In genomic region chr7:128005117-128005516, GRCh38 we compare ENCODE assay signal across 21 cellular contexts. TPM values are rescaled to one million over a fixed set of nuclear protein-coding genes. Genes with fewer than 3 reads are reported as not detected.
A peak's percentile ranks its signal among the peaks of the same experiment; 100 is the strongest.
DNase-seq lines count a peak whose midpoint lies in the region; ATAC-seq and TF ChIP-seq lines count a peak whose summit lies in the region.
"Had no signal": no experiment of that assay in that cellular context is flagged by ENCODE, and none has a peak within 500 bp of the region (broad histone marks: within the 10 kb centered on the region; RNA-seq: fewer than 3 reads in every experiment).

No MANE protein-coding gene starts in this region.

- peaks cover 48% of the 10 kb centered on the region for H3K4me1 ChIP-seq in OCI-LY3 (ENCODE audit: low read length)
- H3K4me1 ChIP-seq in CD8-positive, alpha-beta T cell (ENCODE audit: insufficient read depth, low read length): peaks cover 10% of the 10 kb centered on the region

- H3K4me2 ChIP-seq in OCI-LY3 (ENCODE audit: low read length): peak overlapping the region; percentile 65

- TF ChIP-seq CTCF in OCI-LY3 (IDR thresholded peaks at IDR 0.05; ENCODE audit: low read depth, low read length): no peak
- TF ChIP-seq CTCF in CD8-positive, alpha-beta T cell (IDR thresholded peaks at IDR 0.05): no peak

- H3K4me1 Mint-ChIP-seq in naive B cell: peaks cover 44 to 62% (median 48%) of the 10 kb centered on the region in 3 donors
- H3K4me1 Mint-ChIP-seq in CD8-positive, alpha-beta T cell (ENCODE audit: low read depth): peaks cover 23% of the 10 kb centered on the region
- peaks cover 25% of the 10 kb centered on the region for H3K4me1 Mint-ChIP-seq in activated T-cell treated with anti-CD3 and anti-CD28 coated beads, Interleukin-2, amount 50 U/mL, for 24 hours (ENCODE audit: low read depth)

- peaks cover 50% of the 10 kb centered on the region for H4K20me1 ChIP-seq in OCI-LY3 (ENCODE audit: insufficient read depth, low read length)

- H3K9me3 ChIP-seq in OCI-LY3 (ENCODE audit: insufficient read depth, low read length): no peaks in the 10 kb centered on the region
- no peaks in the 10 kb centered on the region for H3K9me3 ChIP-seq in CD8-positive, alpha-beta T cell (ENCODE audit: low read length)
- H3K9me3 ChIP-seq: esophagus squamous epithelium had no signal

- H3K9me3 Mint-ChIP-seq in naive B cell: peaks cover 0 to 1% (median 0%) of the 10 kb centered on the region in 7 donors
- no peaks in the 10 kb centered on the region for H3K9me3 Mint-ChIP-seq in CD8-positive, alpha-beta T cell
- H3K9me3 Mint-ChIP-seq in activated T-cell treated with anti-CD3 and anti-CD28 coated beads, Interleukin-2, amount 50 U/mL, for 24 hours: no peaks in the 10 kb centered on the region
- H3K9me3 Mint-ChIP-seq: H9, immature natural killer cell had no signal

- intact Hi-C loops in CD8-positive, alpha-beta T cell (cut with DNase I, micrococcal nuclease): no loop called here

- POLR2A ChIA-PET in CD8-positive, alpha-beta T cell (lab: Charles Lee): no interaction called here

- H3K36me3 Mint-ChIP-seq in naive B cell: peaks cover 0 to 5% of the 10 kb centered on the region in 2 donors
- peaks cover 22% of the 10 kb centered on the region for H3K36me3 Mint-ChIP-seq in CD8-positive, alpha-beta T cell
- H3K36me3 Mint-ChIP-seq in activated T-cell treated with anti-CD3 and anti-CD28 coated beads, Interleukin-2, amount 50 U/mL, for 24 hours (ENCODE audit: low read depth): peaks cover 77% of the 10 kb centered on the region

- ATAC-seq in naive B cell (ENCODE audit: low read depth in 2 of 2): peak; percentile 76 to 86
- ATAC-seq in CD8-positive, alpha-beta T cell: no peak
- ATAC-seq: activated CD4-positive, alpha-beta T cell treated with anti-CD3 and anti-CD28 coated beads for 36 hours had no signal

- peak overlapping the region in 7 of 8 donors; percentile 1 to 80 (median 50) for H3K4me3 Mint-ChIP-seq in naive B cell
- no peak overlapping the region for H3K4me3 Mint-ChIP-seq in CD8-positive, alpha-beta T cell
- H3K4me3 Mint-ChIP-seq in activated T-cell treated with anti-CD3 and anti-CD28 coated beads, Interleukin-2, amount 50 U/mL, for 24 hours: no peak overlapping the region
- H3K4me3 Mint-ChIP-seq: activated CD4-positive, alpha-beta T cell treated with anti-CD3 and anti-CD28 coated beads for 36 hours; H9; immature natural killer cell had no signal

- peaks cover 35% of the 10 kb centered on the region for H3K79me2 ChIP-seq in OCI-LY3 (ENCODE audit: low read length)

- H3K27me3 Mint-ChIP-seq in naive B cell: no peaks in the 10 kb centered on the region
- H3K27me3 Mint-ChIP-seq in CD8-positive, alpha-beta T cell (ENCODE audit: low read depth): no peaks in the 10 kb centered on the region
- H3K27me3 Mint-ChIP-seq in activated T-cell treated with anti-CD3 and anti-CD28 coated beads, Interleukin-2, amount 50 U/mL, for 24 hours: no peaks in the 10 kb centered on the region
- H3K27me3 Mint-ChIP-seq: activated CD4-positive, alpha-beta T cell treated with anti-CD3 and anti-CD28 coated beads for 36 hours had no signal

- no peaks in the 10 kb centered on the region for H3K27me3 ChIP-seq in OCI-LY3 (ENCODE audit: low read depth, low read length)
- no peaks in the 10 kb centered on the region for H3K27me3 ChIP-seq in CD8-positive, alpha-beta T cell (ENCODE audit: insufficient read depth, low read length)
- H3K27me3 ChIP-seq: esophagus squamous epithelium had no signal

- peak overlapping the region in 4 of 6 donors; percentile 12 to 78 (median 42) for H3K27ac Mint-ChIP-seq in naive B cell
- no peak overlapping the region for H3K27ac Mint-ChIP-seq in CD8-positive, alpha-beta T cell
- H3K27ac Mint-ChIP-seq in activated T-cell treated with anti-CD3 and anti-CD28 coated beads, Interleukin-2, amount 50 U/mL, for 24 hours: no peak overlapping the region
- H3K27ac Mint-ChIP-seq: activated CD4-positive, alpha-beta T cell treated with anti-CD3 and anti-CD28 coated beads for 36 hours had no signal

- H3K9ac ChIP-seq in OCI-LY3 (ENCODE audit: low read length): no peak overlapping the region

- H3K4me3 ChIP-seq in OCI-LY3 (ENCODE audit: low read length): no peak overlapping the region
- H3K4me3 ChIP-seq in CD8-positive, alpha-beta T cell (ENCODE audit: low read depth, low read length): no peak overlapping the region
- H3K4me3 ChIP-seq: esophagus squamous epithelium, lung had no signal

- no peak overlapping the region for H2AFZ ChIP-seq in OCI-LY3 (ENCODE audit: low read depth, low read length)

- no peak overlapping the region for H3K27ac ChIP-seq in OCI-LY3 (ENCODE audit: low read length)
- no peak overlapping the region for H3K27ac ChIP-seq in CD8-positive, alpha-beta T cell (ENCODE audit: low read depth, low read length)
- H3K27ac ChIP-seq: esophagus squamous epithelium had no signal

- peaks cover 35% of the 10 kb centered on the region for H3K36me3 ChIP-seq in OCI-LY3 (replicated peaks; ENCODE audit: low read depth, low read length)
- no peaks in the 10 kb centered on the region for H3K36me3 ChIP-seq in CD8-positive, alpha-beta T cell (ENCODE audit: insufficient read depth, low read length)

- CTCF ChIA-PET in CD8-positive, alpha-beta T cell (lab: Charles Lee): interaction anchor here (0.5 to 1.2 kb wide), 2 partner anchors 9 to 204 kb away, joined by 3 to 4 read pairs; no protein-coding TSS in a partner anchor

- DNase-seq in DMS79 (lab: John Stamatoyannopoulos, UW) (peak; percentile 77), NCI-H187 (lab: John Stamatoyannopoulos, UW) (peak; percentile 48 to 77), naive B cell (no peak), 8988T (no peak), HuH-7.5 (ENCODE audit: low spot score) (no peak)
- no peak for DNase-seq in CD8-positive, alpha-beta T cell
- no peak for DNase-seq in activated T-cell treated with anti-CD3 and anti-CD28 coated beads, Interleukin-2, amount 50 U/mL, for 24 hours
- DNase-seq: activated CD4-positive, alpha-beta T cell treated with anti-CD3 and anti-CD28 coated beads for 36 hours; activated gamma-delta T cell treated with Interleukin-2 at 50 U/mL for 16 hours; amygdala; central memory CD4-positive, alpha-beta T cell; effector CD4-positive, alpha-beta T cell; esophagus squamous epithelium; H9; head of caudate nucleus; immature natural killer cell; MV-4-11; T1000 had no signal

RNA-seq across cellular contexts. Expression of gene LRRC4, which starts 26.1 kb away (rescaled TPM):
- polyA plus RNA-seq in naive B cell (ENCODE audit: low read depth in 6 of 6): under 1 TPM in 3 of 6 donors, not detected in 3; 0.09 to 0.37 (median 0.13) TPM
- 1 to 10 TPM; 1.2 to 1.5 TPM for total RNA-seq in CD8-positive, alpha-beta T cell
- total RNA-seq: NCI-H460 had no signal

Comparison
In these comparisons a context has a peak if more than half of its experiments do, and no peak if none do; other contexts are left out.
1. DNase-seq: peak in DMS79 (single experiment) and NCI-H187 (2 of 2); none in naive B cell (single experiment), CD8-positive, alpha-beta T cell (0 of 7), 8988T (single experiment), activated T-cell treated with anti-CD3 and anti-CD28 coated beads, Interleukin-2, amount 50 U/mL, for 24 hours (single experiment) and HuH-7.5 (single experiment).
2. H3K27ac Mint-ChIP-seq: peak in naive B cell (4 of 6); none in CD8-positive, alpha-beta T cell (single experiment) and activated T-cell treated with anti-CD3 and anti-CD28 coated beads, Interleukin-2, amount 50 U/mL, for 24 hours (single experiment).
3. H3K4me3 Mint-ChIP-seq: peak in naive B cell (7 of 8); none in CD8-positive, alpha-beta T cell (single experiment) and activated T-cell treated with anti-CD3 and anti-CD28 coated beads, Interleukin-2, amount 50 U/mL, for 24 hours (single experiment).